27 cellular contexts compared by ENCODE assay signal in the genomic region with DNA sequence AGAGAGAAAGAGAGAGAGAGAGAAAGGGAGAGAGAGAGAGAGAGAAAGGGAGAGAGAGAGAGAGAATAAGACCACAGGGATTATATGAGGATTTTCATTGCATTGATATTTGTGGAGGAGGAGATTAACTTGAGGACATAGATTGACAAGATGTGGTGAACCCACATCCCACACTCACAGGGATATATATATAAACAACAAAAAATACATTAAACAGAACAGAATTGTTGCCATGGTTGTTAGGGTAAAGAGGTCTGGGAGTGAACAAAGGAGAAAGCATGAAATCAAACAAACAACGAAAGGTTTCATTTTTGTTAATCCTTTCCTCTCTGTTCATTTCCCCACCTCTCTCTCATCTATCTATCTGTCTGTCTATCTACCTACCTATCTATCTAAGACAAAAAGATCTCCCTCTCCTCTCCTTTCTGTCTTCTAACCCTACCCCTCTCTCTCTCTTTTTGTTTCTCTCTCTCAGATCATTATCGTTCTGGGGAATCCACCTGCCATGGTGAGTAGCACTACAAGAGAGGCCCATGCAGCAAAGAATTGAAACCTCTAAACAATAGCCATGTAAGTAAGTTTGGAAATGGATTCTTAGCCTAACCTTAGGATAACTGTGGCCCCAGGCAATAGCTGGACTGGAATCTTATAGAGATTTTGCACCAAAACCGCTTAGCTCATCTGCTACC.
A peak's percentile ranks its signal among the peaks of the same experiment; 100 is the strongest.
DNase-seq lines count a peak whose midpoint lies in the region; ATAC-seq and TF ChIP-seq lines count a peak whose summit lies in the region.
"Had no signal": no experiment of that assay in that cellular context is flagged by ENCODE, and none has a peak within 500 bp of the region (broad histone marks: within the 10 kb centered on the region; RNA-seq: fewer than 3 reads in every experiment).

No MANE protein-coding gene starts in this region.

- no peaks in the 10 kb centered on the region for H4K20me1 ChIP-seq in H9 (ENCODE audit: control insufficient read depth, insufficient read depth, insufficient read length)
- H4K20me1 ChIP-seq: BLaER1 had no signal

- no peak overlapping the region for H2BK12ac ChIP-seq in H9 (ENCODE audit: insufficient read length, low read depth, low read length)
- H2BK12ac ChIP-seq in trophoblast cell (ENCODE audit: low read length) = no peak overlapping the region

- no peaks in the 10 kb centered on the region for H3K79me1 ChIP-seq in H9 (ENCODE audit: insufficient read depth, low read depth, low read length, poor library complexity, severe bottlenecking)
- H3K79me1 ChIP-seq in trophoblast cell (ENCODE audit: low read length) = no peaks in the 10 kb centered on the region

- H3K27me3 Mint-ChIP-seq in activated T-cell treated with anti-CD3 and anti-CD28 coated beads, Interleukin-2, amount 50 U/mL, for 24 hours = no peaks in the 10 kb centered on the region
- H3K27me3 Mint-ChIP-seq in H9 (ENCODE audit: low read depth) = no peaks in the 10 kb centered on the region
- no peaks in the 10 kb centered on the region for H3K27me3 Mint-ChIP-seq in activated T-helper 17 cell treated with anti-CD3 and anti-CD28 coated beads, Interleukin-2, amount 50 U/mL, for 72 hours
- peaks cover 0 to 2% (median 0%) of the 10 kb centered on the region in 3 donors for H3K27me3 Mint-ChIP-seq in immature natural killer cell (ENCODE audit: low read depth in 3 of 3)

- DNase-seq in activated T-cell treated with anti-CD3 and anti-CD28 coated beads, Interleukin-2, amount 50 U/mL, for 24 hours = no peak
- no peak for DNase-seq in activated T-cell treated with anti-CD3 and anti-CD28 coated beads, Interleukin-2, amount 50 U/mL, for 1 hour
- no peak for DNase-seq in H9
- DNase-seq in trophoblast cell = peak; percentile 3 to 33
- DNase-seq in immature natural killer cell = no peak
- DNase-seq in CD1c-positive myeloid dendritic cell (ENCODE audit: extremely low spot score) = no peak
- DNase-seq: ACHN; activated gamma-delta T cell; colonic mucosa; DND-41; head of caudate nucleus; KG1; naive B cell; NCI-H1417 treated with DMSO at 0.1 percent for 48 hours; NCI-H446 treated with DMSO at 0.1 percent for 48 hours; NCI-H82; occipital lobe; stimulated activated CD4-positive, alpha-beta T cell treated with anti-CD3 and anti-CD28 coated beads, Interleukin-1b, Interleukin-23, amount 100 ng/mL, for 48 hours; stimulated activated CD8-positive, alpha-beta memory T cell treated with anti-CD3 and anti-CD28 coated beads, Interleukin-4, amount 100 ng/mL, for 48 hours; tibial artery had no signal

- H3K18ac ChIP-seq in H9 (ENCODE audit: insufficient read length, low read depth, low read length) = no peak overlapping the region
- H3K18ac ChIP-seq in trophoblast cell (ENCODE audit: low read length) = no peak overlapping the region

- no peak overlapping the region for H2BK5ac ChIP-seq in H9 (ENCODE audit: insufficient read length, low read length)
- H2BK5ac ChIP-seq in trophoblast cell (ENCODE audit: low read depth, low read length, poor library complexity) = no peak overlapping the region

- H4K91ac ChIP-seq in H9 (ENCODE audit: insufficient read length, low read depth, low read length) (no peak overlapping the region), trophoblast cell (ENCODE audit: low read depth, low read length) (no peak overlapping the region)

- H3K4me1 ChIP-seq in H9 (ENCODE audit: insufficient read depth, low read length) = no peaks in the 10 kb centered on the region; the same call in 1 of the 2 replicates
- H3K4me1 ChIP-seq in trophoblast cell (ENCODE audit: control insufficient read depth in 1 of 2, insufficient read depth in 2 of 2, low read length in 2 of 2) = peaks cover 0 to 2% of the 10 kb centered on the region in 2 experiments
- H3K4me1 ChIP-seq: BLaER1, colonic mucosa, HAP-1, tibial artery had no signal

- H2BK120ac ChIP-seq in H9 (ENCODE audit: low read depth, low read length, poor library complexity, severe bottlenecking) = no peak overlapping the region
- H2BK120ac ChIP-seq in trophoblast cell (ENCODE audit: insufficient read depth, low read length, poor library complexity) = no peak overlapping the region

- H3K9me3 ChIP-seq in H9 (ENCODE audit: control insufficient read depth, low read depth, low read length) = no peaks in the 10 kb centered on the region
- no peaks in the 10 kb centered on the region for H3K9me3 ChIP-seq in trophoblast cell (ENCODE audit: insufficient read depth, low read depth, low read length)
- H3K9me3 ChIP-seq: BLaER1, colonic mucosa, HAP-1, tibial artery had no signal

- H3K23ac ChIP-seq in H9 (ENCODE audit: insufficient read length, low read depth, low read length) (no peak overlapping the region), trophoblast cell (ENCODE audit: low read length) (no peak overlapping the region)

- no peak overlapping the region for H2BK15ac ChIP-seq in H9 (ENCODE audit: low read depth, low read length)

- H3K79me2 ChIP-seq in H9 (ENCODE audit: insufficient read depth, low read length) (no peaks in the 10 kb centered on the region), trophoblast cell (ENCODE audit: control insufficient read depth, insufficient read depth, low read length, poor library complexity) (no peaks in the 10 kb centered on the region)

- H3K27ac Mint-ChIP-seq in activated T-cell treated with anti-CD3 and anti-CD28 coated beads, Interleukin-2, amount 50 U/mL, for 24 hours = peak overlapping the region; percentile 10
- H3K27ac Mint-ChIP-seq in H9 (peak overlapping the region; percentile 12 to 74 (median 42); a peak in 2 of 7 replicates), immature natural killer cell (peak overlapping the region in 1 of 6 donors; percentile 14)
- peak overlapping the region; percentile 3 for H3K27ac Mint-ChIP-seq in activated T-helper 17 cell treated with anti-CD3 and anti-CD28 coated beads, Interleukin-2, amount 50 U/mL, for 72 hours
- H3K27ac Mint-ChIP-seq: mesothelial cell of epicardium had no signal

- H3K27me3 ChIP-seq in H9 (ENCODE audit: insufficient read depth, low read length) (no peaks in the 10 kb centered on the region), trophoblast cell (ENCODE audit: insufficient read depth, low read length) (no peaks in the 10 kb centered on the region)
- H3K27me3 ChIP-seq: BLaER1, colonic mucosa, tibial artery had no signal

- H4K8ac ChIP-seq in H9 (replicated peaks; ENCODE audit: insufficient read length, low read depth, low read length) (no peak overlapping the region), trophoblast cell (ENCODE audit: low read depth, low read length) (no peak overlapping the region)

- H3T11ph ChIP-seq in H9 (ENCODE audit: low read length) = no peak overlapping the region

- H3K27ac ChIP-seq in H9 (ENCODE audit: insufficient read length, low read depth, low read length) (no peak overlapping the region), trophoblast cell (ENCODE audit: low read depth, low read length) (no peak overlapping the region)
- H3K27ac ChIP-seq: BLaER1, colonic mucosa, RWPE1, skin epidermis, tibial artery had no signal

- H3K4me2 ChIP-seq in H9 (ENCODE audit: insufficient read depth, insufficient read length, low read length) (no peak overlapping the region), trophoblast cell (ENCODE audit: low read length) (no peak overlapping the region)
- H3K4me2 ChIP-seq: BLaER1 had no signal

- no peaks in the 10 kb centered on the region for H3K9me3 Mint-ChIP-seq in activated T-cell treated with anti-CD3 and anti-CD28 coated beads, Interleukin-2, amount 50 U/mL, for 24 hours
- no peaks in the 10 kb centered on the region for H3K9me3 Mint-ChIP-seq in H9
- H3K9me3 Mint-ChIP-seq in activated T-helper 17 cell treated with anti-CD3 and anti-CD28 coated beads, Interleukin-2, amount 50 U/mL, for 72 hours = no peaks in the 10 kb centered on the region
- no peaks in the 10 kb centered on the region for H3K9me3 Mint-ChIP-seq in immature natural killer cell
- H3K9me3 Mint-ChIP-seq: mesothelial cell of epicardium, naive B cell had no signal

- H4K5ac ChIP-seq in H9 (ENCODE audit: insufficient read length, low read depth, low read length) = no peak overlapping the region

- peak; percentile 72 for ATAC-seq in activated T-helper 17 cell treated with anti-CD3 and anti-CD28 coated beads, Interleukin-2, amount 50 U/mL, for 72 hours (replicated peaks)
- ATAC-seq: activated CD4-positive, CD25-positive, alpha-beta regulatory T cell treated with anti-CD3 and anti-CD28 coated beads, Interleukin-2, amount 50 U/mL, for 24 hours had no signal

- H3K36me3 ChIP-seq in trophoblast cell (ENCODE audit: control insufficient read depth in 1 of 2, insufficient read depth in 2 of 2, low read length in 2 of 2) = no peaks in the 10 kb centered on the region
- H3K36me3 ChIP-seq: BLaER1, colonic mucosa, HAP-1, tibial artery had no signal

- H2AK5ac ChIP-seq in H9 (ENCODE audit: insufficient read length, low read length) (no peak overlapping the region), trophoblast cell (ENCODE audit: low read length) (no peak overlapping the region)

- peaks cover 22% of the 10 kb centered on the region for H3K4me1 Mint-ChIP-seq in activated T-cell treated with anti-CD3 and anti-CD28 coated beads, Interleukin-2, amount 50 U/mL, for 24 hours (ENCODE audit: low read depth)
- peaks cover 14 to 15% of the 10 kb centered on the region in 2 experiments for H3K4me1 Mint-ChIP-seq in H9
- peaks cover 10% of the 10 kb centered on the region for H3K4me1 Mint-ChIP-seq in activated T-helper 17 cell treated with anti-CD3 and anti-CD28 coated beads, Interleukin-2, amount 50 U/mL, for 72 hours
- H3K4me1 Mint-ChIP-seq in immature natural killer cell = peaks cover 4 to 6% of the 10 kb centered on the region in 2 donors
- H3K4me1 Mint-ChIP-seq: naive B cell had no signal

- no peaks in the 10 kb centered on the region for H3K36me3 Mint-ChIP-seq in activated T-cell treated with anti-CD3 and anti-CD28 coated beads, Interleukin-2, amount 50 U/mL, for 24 hours (ENCODE audit: low read depth)
- H3K36me3 Mint-ChIP-seq in H9 (ENCODE audit: insufficient read depth in 1 of 3, low read depth in 3 of 3) (no peaks in the 10 kb centered on the region), immature natural killer cell (no peaks in the 10 kb centered on the region)
- H3K36me3 Mint-ChIP-seq in activated T-helper 17 cell treated with anti-CD3 and anti-CD28 coated beads, Interleukin-2, amount 50 U/mL, for 72 hours (ENCODE audit: low read depth) = no peaks in the 10 kb centered on the region
- H3K36me3 Mint-ChIP-seq: mesothelial cell of epicardium, naive B cell had no signal

- no peak overlapping the region for H3K4me3 ChIP-seq in trophoblast cell (ENCODE audit: low read depth, low read length)
- H3K4me3 ChIP-seq: BLaER1, colonic mucosa, HAP-1, skin epidermis, tibial artery had no signal

- H3K9ac ChIP-seq in H9 (ENCODE audit: extremely low read depth, insufficient read length, low read length) = no peak overlapping the region
- H3K9ac ChIP-seq in trophoblast cell (ENCODE audit: low read length) = no peak overlapping the region
- H3K9ac ChIP-seq: BLaER1 had no signal

- H3K4ac ChIP-seq in H9 (ENCODE audit: low read depth, low read length) = no peak overlapping the region
- H3K4ac ChIP-seq in trophoblast cell (ENCODE audit: low read depth, low read length) = no peak overlapping the region

- H2BK20ac ChIP-seq in H9 (ENCODE audit: low read depth, low read length, poor library complexity, severe bottlenecking) = no peak overlapping the region

- no CpG with 5 or more reads among the region's 3 CpGs for WGBS in H9 (ENCODE audit: extremely low coverage, insufficient read length, low lambda C conversion rate)
- whole genome bisulfite sequencing in trophoblast cell (ENCODE audit: extremely low coverage, insufficient coverage, insufficient read length) = no CpG with 5 or more reads among the region's 3 CpGs

- H3K4me3 Mint-ChIP-seq in activated T-cell treated with anti-CD3 and anti-CD28 coated beads, Interleukin-2, amount 50 U/mL, for 24 hours = no peak overlapping the region
- H3K4me3 Mint-ChIP-seq in H9 (no peak overlapping the region), immature natural killer cell (no peak overlapping the region)
- H3K4me3 Mint-ChIP-seq in activated T-helper 17 cell treated with anti-CD3 and anti-CD28 coated beads, Interleukin-2, amount 50 U/mL, for 72 hours = peak overlapping the region; percentile 29
- H3K4me3 Mint-ChIP-seq: mesothelial cell of epicardium had no signal

- no peak overlapping the region for H3K14ac ChIP-seq in H9 (ENCODE audit: insufficient read depth, low read length)
- H3K14ac ChIP-seq in trophoblast cell (ENCODE audit: low read length) = no peak overlapping the region

- no peak for TF ChIP-seq CTCF in H9 (conservative IDR thresholded peaks at IDR 0.05)

- no peak overlapping the region for H4K12ac ChIP-seq in trophoblast cell (ENCODE audit: low read depth, low read length)

- H3K23me2 ChIP-seq in H9 (ENCODE audit: insufficient read length, low read depth, low read length, poor library complexity, severe bottlenecking) = no peaks in the 10 kb centered on the region

- H3K56ac ChIP-seq in H9 (ENCODE audit: insufficient read length, low read depth, low read length) = no peak overlapping the region

- H2AFZ ChIP-seq in H9 (ENCODE audit: low read length) (no peak overlapping the region), trophoblast cell (ENCODE audit: insufficient read depth, low read length, poor library complexity) (no peak overlapping the region)

Comparison
In these comparisons a context has a peak if more than half of its experiments do, and no peak if none do; other contexts are left out.
1. DNase-seq: peak in trophoblast cell (2 of 2); none in activated T-cell treated with anti-CD3 and anti-CD28 coated beads, Interleukin-2, amount 50 U/mL, for 24 hours (single experiment), activated T-cell treated with anti-CD3 and anti-CD28 coated beads, Interleukin-2, amount 50 U/mL, for 1 hour (single experiment), H9 (single experiment), immature natural killer cell (0 of 3) and CD1c-positive myeloid dendritic cell (single experiment).